Comparison of ENCODE assay signal across 18 cellular contexts in the genomic region with DNA sequence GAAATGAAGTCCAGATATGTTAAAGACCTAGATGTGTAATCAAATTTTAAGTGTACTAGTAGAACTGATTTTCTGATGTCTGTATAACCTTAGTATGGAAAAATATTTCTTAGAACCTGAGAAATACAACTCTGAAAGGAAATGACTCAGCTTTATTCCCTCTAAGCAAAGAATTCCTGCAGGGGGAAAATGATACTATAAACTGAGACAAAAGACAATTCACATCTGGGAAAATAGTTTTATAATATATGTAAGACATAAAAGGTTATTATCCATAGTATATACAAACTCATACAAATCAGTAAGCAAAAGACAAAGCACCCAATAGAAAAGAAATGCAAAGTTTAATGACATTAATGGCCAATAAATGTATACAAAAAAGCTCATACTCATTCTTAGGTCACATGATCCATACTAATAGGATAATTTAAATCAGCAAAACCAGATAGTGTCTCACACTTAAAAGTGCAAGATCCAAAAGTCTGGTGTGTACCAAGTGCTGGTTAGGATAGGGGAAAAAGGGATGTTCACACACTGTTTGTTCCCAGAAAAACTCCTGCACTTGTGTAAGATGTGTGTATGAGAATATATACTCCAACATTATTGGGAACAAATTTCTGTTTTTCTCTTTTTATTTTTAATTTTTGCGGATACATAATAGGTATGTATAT. TPM values are rescaled to one million over a fixed set of nuclear protein-coding genes. Genes with fewer than 3 reads are reported as not detected.
DNase-seq lines count a peak whose midpoint lies in the region; ATAC-seq and TF ChIP-seq lines count a peak whose summit lies in the region.
"Had no signal": no experiment of that assay in that cellular context is flagged by ENCODE, and none has a peak within 500 bp of the region (broad histone marks: within the 10 kb centered on the region; RNA-seq: fewer than 3 reads in every experiment).

No MANE protein-coding gene starts in this region.

- H3K27me3 ChIP-seq in A673 (replicated peaks; ENCODE audit: insufficient read depth, low read depth, low read length, poor library complexity) (no peaks in the 10 kb centered on the region), adipocyte (replicated peaks; ENCODE audit: control insufficient read depth, insufficient read depth, low read length) (no peaks in the 10 kb centered on the region), foreskin keratinocyte (no peaks in the 10 kb centered on the region), left lung (no peaks in the 10 kb centered on the region)

- no peak overlapping the region for H3K9ac ChIP-seq in adipocyte (ENCODE audit: low read length)

- H3K27ac ChIP-seq in A673 (ENCODE audit: low read depth, low read length, poor library complexity, severe bottlenecking): peak overlapping the region; percentile 62
- H3K27ac ChIP-seq in foreskin keratinocyte: peak overlapping the region; percentile 34
- no peak overlapping the region for H3K27ac ChIP-seq in left lung

- H3K36me3 ChIP-seq in A673 (ENCODE audit: insufficient read depth, low read length, poor library complexity, severe bottlenecking) (peaks cover 11% of the 10 kb centered on the region), adipocyte (ENCODE audit: control insufficient read depth, insufficient read depth, low read length, severe bottlenecking) (peaks cover 3% of the 10 kb centered on the region), left lung (no peaks in the 10 kb centered on the region)

- peak; percentile 76 for DNase-seq in A673 (ENCODE audit: low spot score)
- DNase-seq in HT1080 (ENCODE audit: low read depth): peak; percentile 79
- peak; percentile 64 for DNase-seq in adipocyte (ENCODE audit: low read depth)
- peak in 1 of 2 donors; percentile 59 for DNase-seq in foreskin keratinocyte
- no peak for DNase-seq in DMS53 treated with DMSO at 0.1 percent for 48 hours (lab: John Stamatoyannopoulos, UW; ENCODE audit: unreplicated experiment)
- no peak for DNase-seq in left lung
- DNase-seq in activated T-cell treated with anti-CD3 and anti-CD28 coated beads, Interleukin-2, amount 50 U/mL, for 4 hours: no peak
- DNase-seq: COR-L47, GDM1, glutamatergic neuron, H7, NCI-H748 treated with DMSO at 0.1 percent for 48 hours, RPMI8226, T-helper 2 cell had no signal

- BruUV-seq in A673 (replicated peaks; lab: Mats Ljungman, UMichigan): TSS peak; percentile 5

- intact Hi-C loops in A673 (cut with micrococcal nuclease; ENCODE audit: unreplicated experiment) (no loop called here), left lung (cut with DNase I) (no loop called here)

- TF ChIP-seq CTCF in A673 (conservative IDR thresholded peaks at IDR 0.05; ENCODE audit: low read depth, low read length): no peak
- no peak for TF ChIP-seq CTCF in foreskin keratinocyte (conservative IDR thresholded peaks at IDR 0.05)
- no peak for TF ChIP-seq CTCF in left lung (IDR thresholded peaks at IDR 0.05)

- no peaks in the 10 kb centered on the region for H3K36me3 Mint-ChIP-seq in activated T-cell treated with anti-CD3 and anti-CD28 coated beads, Interleukin-2, amount 50 U/mL, for 4 hours (ENCODE audit: insufficient read depth)
- H3K36me3 Mint-ChIP-seq: memory B cell had no signal

- ATAC-seq in foreskin keratinocyte (peak; percentile 64), left lung (no peak), HG03378 (IDR thresholded peaks at IDR 0.05; ENCODE audit: unreplicated experiment) (no peak)
- ATAC-seq in activated T-cell treated with anti-CD3 and anti-CD28 coated beads, Interleukin-2, amount 50 U/mL, for 4 hours: no peak
- ATAC-seq: activated T-helper 17 cell treated with anti-CD3 and anti-CD28 coated beads, Interleukin-2, amount 50 U/mL, for 72 hours had no signal

- H3K27me3 Mint-ChIP-seq in activated T-cell treated with anti-CD3 and anti-CD28 coated beads, Interleukin-2, amount 50 U/mL, for 4 hours (ENCODE audit: low read depth): peaks cover 4% of the 10 kb centered on the region
- H3K27me3 Mint-ChIP-seq: memory B cell had no signal

- no peaks in the 10 kb centered on the region for H3K9me3 Mint-ChIP-seq in activated T-cell treated with anti-CD3 and anti-CD28 coated beads, Interleukin-2, amount 50 U/mL, for 4 hours
- H3K9me3 Mint-ChIP-seq: activated T-helper 17 cell treated with anti-CD3 and anti-CD28 coated beads, Interleukin-2, amount 50 U/mL, for 72 hours had no signal

- CTCF ChIA-PET in A673 (lab: Charles Lee): no interaction called here

- no peak overlapping the region for H3K4me3 Mint-ChIP-seq in activated T-cell treated with anti-CD3 and anti-CD28 coated beads, Interleukin-2, amount 50 U/mL, for 4 hours
- H3K4me3 Mint-ChIP-seq: activated T-helper 17 cell treated with anti-CD3 and anti-CD28 coated beads, Interleukin-2, amount 50 U/mL, for 72 hours; memory B cell; neural crest cell had no signal

- peaks cover 4% of the 10 kb centered on the region for H3K4me1 Mint-ChIP-seq in activated T-cell treated with anti-CD3 and anti-CD28 coated beads, Interleukin-2, amount 50 U/mL, for 4 hours (ENCODE audit: low read depth)
- H3K4me1 Mint-ChIP-seq: activated T-helper 17 cell treated with anti-CD3 and anti-CD28 coated beads, Interleukin-2, amount 50 U/mL, for 72 hours; memory B cell had no signal

- POLR2A ChIA-PET in A673 (lab: Charles Lee; ENCODE audit: low non-redundant PET): no interaction called here

- H3K4me1 ChIP-seq in A673 (ENCODE audit: insufficient read depth, low read length, poor library complexity, severe bottlenecking): peaks cover 59% of the 10 kb centered on the region
- H3K4me1 ChIP-seq in adipocyte (ENCODE audit: control insufficient read depth, insufficient read depth, low read length): peaks cover 38% of the 10 kb centered on the region
- H3K4me1 ChIP-seq in foreskin keratinocyte: peaks cover 49% of the 10 kb centered on the region
- H3K4me1 ChIP-seq in left lung: no peaks in the 10 kb centered on the region

- H3K9me3 ChIP-seq in A673 (ENCODE audit: low read depth, low read length, poor library complexity, severe bottlenecking) (peaks cover 8% of the 10 kb centered on the region), adipocyte (ENCODE audit: control insufficient read depth, low read length) (no peaks in the 10 kb centered on the region), left lung (no peaks in the 10 kb centered on the region)

- H3K4me3 ChIP-seq in A673 (ENCODE audit: low read depth, low read length, poor library complexity, severe bottlenecking) (no peak overlapping the region), adipocyte (ENCODE audit: low read length) (no peak overlapping the region), left lung (no peak overlapping the region)

RNA-seq across cellular contexts. Expression of gene RNF217, which starts 22.6 kb away (rescaled TPM):
- total RNA-seq in A673 (2021) (18.9 and 20.6 TPM in 2 replicates), foreskin keratinocyte (24.9 and 37.4 TPM in 2 replicates), left lung (10 to 100 TPM; 17.2 to 18.5 TPM)
- 9.6 and 13.9 TPM in 2 replicates for total RNA-seq in HT1080 (2014; rRNA removed; shearing (Covaris generic))
- polyA plus RNA-seq in HT1080 (2015; cell fraction: cytosol; rRNA removed): 6.1 and 6.6 TPM in 2 replicates
- 20.3 and 28.5 TPM in 2 replicates for polyA plus RNA-seq in HT1080 (2015; cell fraction: nucleus; rRNA removed)
- polyA plus RNA-seq in foreskin keratinocyte: 5.8 and 6.2 TPM in 2 replicates
- 1 to 10 TPM in 1 of 3 donors, under 1 TPM in 2; 0.60 to 1.2 (median 0.90) TPM for total RNA-seq in activated T-cell treated with anti-CD3 and anti-CD28 coated beads, Interleukin-2, amount 50 U/mL, for 4 hours

Comparison
In these comparisons a context has a peak if more than half of its experiments do, and no peak if none do; other contexts are left out.
1. DNase-seq: peak in A673 (single experiment), HT1080 (single experiment) and adipocyte (single experiment); none in DMS53 treated with DMSO at 0.1 percent for 48 hours (single experiment), left lung (0 of 2) and activated T-cell treated with anti-CD3 and anti-CD28 coated beads, Interleukin-2, amount 50 U/mL, for 4 hours (single experiment).
2. H3K27ac ChIP-seq: peak in A673 (single experiment) and foreskin keratinocyte (single experiment); none in left lung (0 of 2).